21 cellular contexts compared by ENCODE assay signal in the genomic region with DNA sequence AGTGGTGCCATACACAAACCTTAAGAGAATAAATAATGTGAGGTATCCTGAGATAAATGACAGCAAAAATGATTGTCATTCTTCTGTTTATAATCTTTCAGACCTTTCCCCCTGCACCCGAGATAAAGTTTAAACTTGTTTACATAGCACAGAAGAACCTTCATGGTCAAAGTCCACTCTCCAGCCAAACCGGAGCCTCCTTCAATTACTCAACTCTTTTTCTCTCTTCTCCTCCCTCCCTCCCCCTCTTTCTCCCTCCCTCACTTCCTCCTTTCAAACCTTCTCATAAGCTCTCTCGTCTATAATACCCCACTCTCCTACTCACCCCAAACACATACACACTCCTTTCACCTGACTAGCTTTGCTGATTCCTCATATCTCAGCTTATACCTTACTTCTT.
A peak's percentile ranks its signal among the peaks of the same experiment; 100 is the strongest.
DNase-seq lines count a peak whose midpoint lies in the region; ATAC-seq and TF ChIP-seq lines count a peak whose summit lies in the region.
"Had no signal": no experiment of that assay in that cellular context is flagged by ENCODE, and none has a peak within 500 bp of the region (broad histone marks: within the 10 kb centered on the region; RNA-seq: fewer than 3 reads in every experiment).

No MANE protein-coding gene starts in this region.

- no peaks in the 10 kb centered on the region for H3K36me3 Mint-ChIP-seq in Calu3 (ENCODE audit: insufficient read depth, unreplicated experiment)
- H3K36me3 Mint-ChIP-seq in progenitor cell of endocrine pancreas (ENCODE audit: insufficient read depth), result no peaks in the 10 kb centered on the region
- no peaks in the 10 kb centered on the region for H3K36me3 Mint-ChIP-seq in activated T-helper 17 cell treated with anti-CD3 and anti-CD28 coated beads, Interleukin-2, amount 50 U/mL, for 72 hours (ENCODE audit: low read depth)
- H3K36me3 Mint-ChIP-seq in activated T-cell treated with anti-CD3 and anti-CD28 coated beads, Interleukin-2, amount 50 U/mL, for 24 hours (ENCODE audit: low read depth), result no peaks in the 10 kb centered on the region
- H3K36me3 Mint-ChIP-seq: CD4-positive, alpha-beta memory T cell had no signal

- ATAC-seq in GM19467 (IDR thresholded peaks at IDR 0.05; ENCODE audit: unreplicated experiment), result no peak
- no peak for ATAC-seq in activated T-helper 17 cell treated with anti-CD3 and anti-CD28 coated beads, Interleukin-2, amount 50 U/mL, for 72 hours (replicated peaks)
- ATAC-seq: Panc1 had no signal

- intact Hi-C loops in Calu3 (cut with micrococcal nuclease; ENCODE audit: unreplicated experiment), result loop anchor here (10.0 kb wide), 1 partner anchor 130 kb away; no protein-coding TSS in a partner anchor

- H3K27me3 Mint-ChIP-seq in Calu3 (ENCODE audit: unreplicated experiment) (no peaks in the 10 kb centered on the region), progenitor cell of endocrine pancreas (no peaks in the 10 kb centered on the region)
- H3K27me3 Mint-ChIP-seq in activated T-helper 17 cell treated with anti-CD3 and anti-CD28 coated beads, Interleukin-2, amount 50 U/mL, for 72 hours, result peaks cover 18% of the 10 kb centered on the region
- no peaks in the 10 kb centered on the region for H3K27me3 Mint-ChIP-seq in activated T-cell treated with anti-CD3 and anti-CD28 coated beads, Interleukin-2, amount 50 U/mL, for 24 hours

- TF ChIP-seq CTCF in Calu3 (IDR thresholded peaks at IDR 0.05; ENCODE audit: unreplicated experiment) (no peak), epithelial cell of proximal tubule (conservative IDR thresholded peaks at IDR 0.05; ENCODE audit: low read depth, low read length) (no peak), progenitor cell of endocrine pancreas (IDR thresholded peaks at IDR 0.05; ENCODE audit: unreplicated experiment) (no peak)

- H3K4me3 Mint-ChIP-seq in Calu3 (ENCODE audit: low read depth, unreplicated experiment), result no peak overlapping the region
- H3K4me3 Mint-ChIP-seq in progenitor cell of endocrine pancreas (ENCODE audit: low read depth), result no peak overlapping the region
- H3K4me3 Mint-ChIP-seq in activated T-helper 17 cell treated with anti-CD3 and anti-CD28 coated beads, Interleukin-2, amount 50 U/mL, for 72 hours, result no peak overlapping the region
- no peak overlapping the region for H3K4me3 Mint-ChIP-seq in activated T-cell treated with anti-CD3 and anti-CD28 coated beads, Interleukin-2, amount 50 U/mL, for 24 hours
- H3K4me3 Mint-ChIP-seq: CD4-positive, alpha-beta memory T cell had no signal

- no peak for DNase-seq in Calu3
- peak; percentile 76 for DNase-seq in NOMO-1 treated with DMSO at 0.1 percent for 48 hours (lab: John Stamatoyannopoulos, UW; ENCODE audit: unreplicated experiment)
- DNase-seq in epithelial cell of proximal tubule (ENCODE audit: low read depth), result peak; percentile 12
- no peak for DNase-seq in progenitor cell of endocrine pancreas (ENCODE audit: low spot score, unreplicated experiment)
- DNase-seq in activated T-cell treated with anti-CD3 and anti-CD28 coated beads, Interleukin-2, amount 50 U/mL, for 24 hours, result no peak
- DNase-seq in GF-D8 (lab: John Stamatoyannopoulos, UW), result no peak
- DNase-seq: CD4-positive, alpha-beta memory T cell; DMS53; GOT3; KG1; NCI-H1092 treated with DMSO at 0.1 percent for 48 hours; NCI-H146; NCI-H2081 treated with DMSO at 0.1 percent for 48 hours; NCI-H510A; NCI-H748 treated with DMSO at 0.1 percent for 48 hours; NK-92 treated with Interleukin-12 subunit alpha and Interleukin-12 subunit beta, amount 100 ng/mL, for 24 hours had no signal

- H3K9me3 Mint-ChIP-seq in Calu3 (ENCODE audit: low read depth, unreplicated experiment) (no peaks in the 10 kb centered on the region), progenitor cell of endocrine pancreas (ENCODE audit: low read depth) (peaks cover 3% of the 10 kb centered on the region)
- no peaks in the 10 kb centered on the region for H3K9me3 Mint-ChIP-seq in activated T-helper 17 cell treated with anti-CD3 and anti-CD28 coated beads, Interleukin-2, amount 50 U/mL, for 72 hours
- no peaks in the 10 kb centered on the region for H3K9me3 Mint-ChIP-seq in activated T-cell treated with anti-CD3 and anti-CD28 coated beads, Interleukin-2, amount 50 U/mL, for 24 hours

- CTCF ChIA-PET in Calu3 (lab: Charles Lee), result interaction anchor here (0.6 to 0.8 kb wide), 2 partner anchors 8 to 480 kb away, joined by 4 to 5 read pairs; no protein-coding TSS in a partner anchor

- H3K27ac Mint-ChIP-seq in Calu3 (ENCODE audit: unreplicated experiment), result peak overlapping the region; percentile 5
- peak overlapping the region; percentile 46 for H3K27ac Mint-ChIP-seq in progenitor cell of endocrine pancreas
- no peak overlapping the region for H3K27ac Mint-ChIP-seq in activated T-helper 17 cell treated with anti-CD3 and anti-CD28 coated beads, Interleukin-2, amount 50 U/mL, for 72 hours
- H3K27ac Mint-ChIP-seq in activated T-cell treated with anti-CD3 and anti-CD28 coated beads, Interleukin-2, amount 50 U/mL, for 24 hours, result no peak overlapping the region
- H3K27ac Mint-ChIP-seq: CD4-positive, alpha-beta memory T cell had no signal

- H3K4me1 Mint-ChIP-seq in Calu3 (ENCODE audit: low read depth, unreplicated experiment) (peaks cover 21% of the 10 kb centered on the region), progenitor cell of endocrine pancreas (ENCODE audit: low read depth) (peaks cover 23% of the 10 kb centered on the region)
- no peaks in the 10 kb centered on the region for H3K4me1 Mint-ChIP-seq in activated T-helper 17 cell treated with anti-CD3 and anti-CD28 coated beads, Interleukin-2, amount 50 U/mL, for 72 hours
- H3K4me1 Mint-ChIP-seq in activated T-cell treated with anti-CD3 and anti-CD28 coated beads, Interleukin-2, amount 50 U/mL, for 24 hours (ENCODE audit: low read depth), result no peaks in the 10 kb centered on the region
- H3K4me1 Mint-ChIP-seq: CD4-positive, alpha-beta memory T cell had no signal

- no peak overlapping the region for H3K4me3 ChIP-seq in epithelial cell of proximal tubule (ENCODE audit: low read depth, low read length)
- H3K4me3 ChIP-seq: BLaER1, SJSA1 had no signal

- BruUV-seq in Calu3 (replicated peaks; lab: Mats Ljungman, UMichigan), result no TSS peak

Comparison
In these comparisons a context has a peak if more than half of its experiments do, and no peak if none do; other contexts are left out.
1. DNase-seq: peak in NOMO-1 treated with DMSO at 0.1 percent for 48 hours (single experiment) and epithelial cell of proximal tubule (single experiment); none in Calu3 (single experiment), progenitor cell of endocrine pancreas (single experiment), activated T-cell treated with anti-CD3 and anti-CD28 coated beads, Interleukin-2, amount 50 U/mL, for 24 hours (single experiment) and GF-D8 (single experiment).
2. H3K27ac Mint-ChIP-seq: peak in Calu3 (single experiment) and progenitor cell of endocrine pancreas (single experiment); none in activated T-helper 17 cell treated with anti-CD3 and anti-CD28 coated beads, Interleukin-2, amount 50 U/mL, for 72 hours (single experiment) and activated T-cell treated with anti-CD3 and anti-CD28 coated beads, Interleukin-2, amount 50 U/mL, for 24 hours (single experiment).